ENCODE assay signal across 20 cellular contexts in genomic region chr5:133821311-133821741, GRCh38.
DNase-seq lines count a peak whose midpoint lies in the region; ATAC-seq, FAIRE-seq and TF ChIP-seq lines count a peak whose summit lies in the region.
"Had no signal": no experiment of that assay in that cellular context is flagged by ENCODE, and none has a peak within 500 bp of the region (broad histone marks: within the 10 kb centered on the region; RNA-seq: fewer than 3 reads in every experiment).

No MANE protein-coding gene starts in this region.

- no peak for DNase-seq in activated CD4-positive, alpha-beta T cell treated with anti-CD3 and anti-CD28 coated beads, Interleukin-2, amount 10 ng/mL, durations not matched to agents 24 days and 14 days
- DNase-seq in activated CD4-positive, alpha-beta T cell treated with anti-CD3 and anti-CD28 coated beads for 36 hours = no peak
- DNase-seq in RCC 7860 (ENCODE audit: low spot score) = peak; percentile 38
- peak in 1 of 2 donors; percentile 44 for DNase-seq in left lung
- DNase-seq in uterus = no peak
- no peak for DNase-seq in hypothalamus (lab: John Stamatoyannopoulos, UW)
- no peak for DNase-seq in T-cell
- DNase-seq: activated CD4-positive, alpha-beta T cell treated with anti-CD3 and anti-CD28 coated beads, Interleukin-2, amount 10 ng/mL, durations not matched to agents 7 days and 5 days; CD4-positive, alpha-beta T cell; effector CD4-positive, alpha-beta T cell; GF-D8; MG63; NCI-H2081 treated with DMSO at 0.1 percent for 48 hours; NCI-H774; SHP77; stimulated activated CD4-positive, alpha-beta T cell treated with anti-CD3 and anti-CD28 coated beads, Interleukin-12 subunit alpha, Interleukin-12 subunit beta, amount 100 ng/mL, for 4 hours had no signal

- POLR2A ChIA-PET in activated CD4-positive, alpha-beta T cell treated with anti-CD3 and anti-CD28 coated beads for 36 hours (lab: Charles Lee) = no interaction called here
- POLR2A ChIA-PET in T-cell (lab: Charles Lee) = no interaction called here

- H3K36me3 Mint-ChIP-seq in activated CD4-positive, alpha-beta T cell treated with anti-CD3 and anti-CD28 coated beads, Interleukin-2, amount 10 ng/mL, durations not matched to agents 24 days and 14 days (ENCODE audit: low read depth) = no peaks in the 10 kb centered on the region
- no peaks in the 10 kb centered on the region for H3K36me3 Mint-ChIP-seq in activated CD4-positive, alpha-beta T cell treated with anti-CD3 and anti-CD28 coated beads for 36 hours (ENCODE audit: low read depth)
- no peaks in the 10 kb centered on the region for H3K36me3 Mint-ChIP-seq in stimulated activated memory B cell treated with anti-CD40 and anti-IgM and Interleukin-4, amounts not matched to agents 10 μg/mL and 1 μg/mL and 100 μg/mL, for 72 hours
- H3K36me3 Mint-ChIP-seq in T-cell = no peaks in the 10 kb centered on the region
- H3K36me3 Mint-ChIP-seq: activated naive CD8-positive, alpha-beta T cell; mesothelial cell of epicardium had no signal

- H3K4me1 ChIP-seq in left lung (peaks cover 5 to 18% of the 10 kb centered on the region in 2 donors), uterus (no peaks in the 10 kb centered on the region)

- H3K4me3 ChIP-seq in left lung = no peak overlapping the region
- H3K4me3 ChIP-seq in uterus = no peak overlapping the region
- H3K4me3 ChIP-seq: MG63 had no signal

- no peak for TF ChIP-seq POLR2A in uterus (IDR thresholded peaks at IDR 0.05)

- H3K36me3 ChIP-seq in left lung (no peaks in the 10 kb centered on the region), uterus (no peaks in the 10 kb centered on the region)
- H3K36me3 ChIP-seq: MG63 had no signal

- ATAC-seq in activated CD4-positive, alpha-beta T cell treated with anti-CD3 and anti-CD28 coated beads for 36 hours = no peak
- ATAC-seq in left lung (peak; percentile 71), T-cell (replicated peaks in 1 of 4) (no peak)
- ATAC-seq in stimulated activated memory B cell treated with anti-CD40 and anti-IgM and Interleukin-4, amounts not matched to agents 10 μg/mL and 1 μg/mL and 100 μg/mL, for 72 hours = no peak

- peak overlapping the region; percentile 57 for H3K27ac Mint-ChIP-seq in activated CD4-positive, alpha-beta T cell treated with anti-CD3 and anti-CD28 coated beads, Interleukin-2, amount 10 ng/mL, durations not matched to agents 24 days and 14 days
- H3K27ac Mint-ChIP-seq in activated CD4-positive, alpha-beta T cell treated with anti-CD3 and anti-CD28 coated beads for 36 hours = no peak overlapping the region
- H3K27ac Mint-ChIP-seq in stimulated activated memory B cell treated with anti-CD40 and anti-IgM and Interleukin-4, amounts not matched to agents 10 μg/mL and 1 μg/mL and 100 μg/mL, for 72 hours = peak overlapping the region; percentile 7
- H3K27ac Mint-ChIP-seq in T-cell = peak overlapping the region in 1 of 2 donors; percentile 23
- H3K27ac Mint-ChIP-seq: activated CD4-positive, alpha-beta T cell treated with anti-CD3 and anti-CD28 coated beads, Interleukin-2, amount 10 ng/mL, durations not matched to agents 7 days and 5 days; activated naive CD8-positive, alpha-beta T cell; CD4-positive, alpha-beta T cell; mesothelial cell of epicardium had no signal

- H3K4me3 Mint-ChIP-seq in activated CD4-positive, alpha-beta T cell treated with anti-CD3 and anti-CD28 coated beads, Interleukin-2, amount 10 ng/mL, durations not matched to agents 24 days and 14 days = no peak overlapping the region
- H3K4me3 Mint-ChIP-seq in activated CD4-positive, alpha-beta T cell treated with anti-CD3 and anti-CD28 coated beads for 36 hours = no peak overlapping the region
- no peak overlapping the region for H3K4me3 Mint-ChIP-seq in stimulated activated memory B cell treated with anti-CD40 and anti-IgM and Interleukin-4, amounts not matched to agents 10 μg/mL and 1 μg/mL and 100 μg/mL, for 72 hours
- H3K4me3 Mint-ChIP-seq in T-cell = no peak overlapping the region
- H3K4me3 Mint-ChIP-seq: activated CD4-positive, alpha-beta T cell treated with anti-CD3 and anti-CD28 coated beads, Interleukin-2, amount 10 ng/mL, durations not matched to agents 7 days and 5 days; activated naive CD8-positive, alpha-beta T cell; CD4-positive, alpha-beta T cell; mesothelial cell of epicardium had no signal

- H3K27ac ChIP-seq in left lung = peak overlapping the region in 1 of 2 donors; percentile 10
- no peak overlapping the region for H3K27ac ChIP-seq in uterus

- peak; percentile 44 for FAIRE-seq in RCC 7860 (lab: Jason Lieb, UNC)
- FAIRE-seq: bronchial epithelial cell had no signal

- TF ChIP-seq CTCF in left lung (IDR thresholded peaks at IDR 0.05) (no peak), uterus (IDR thresholded peaks at IDR 0.05) (no peak)

- intact Hi-C loops in activated CD4-positive, alpha-beta T cell treated with anti-CD3 and anti-CD28 coated beads, Interleukin-2, amount 10 ng/mL, durations not matched to agents 24 days and 14 days (cut with micrococcal nuclease) = no loop called here
- intact Hi-C loops in activated CD4-positive, alpha-beta T cell treated with anti-CD3 and anti-CD28 coated beads for 36 hours (cut with DNase I, micrococcal nuclease) = no loop called here
- intact Hi-C loops in left lung (cut with DNase I) (no loop called here), uterus (cut with DNase I; ENCODE audit: low total_unique reads) (no loop called here)

- H3K9me3 ChIP-seq in left lung (no peaks in the 10 kb centered on the region), uterus (no peaks in the 10 kb centered on the region)
- H3K9me3 ChIP-seq: MG63 had no signal

- H3K27me3 ChIP-seq in left lung (no peaks in the 10 kb centered on the region), uterus (no peaks in the 10 kb centered on the region)

- CTCF ChIA-PET in activated CD4-positive, alpha-beta T cell treated with anti-CD3 and anti-CD28 coated beads for 36 hours (lab: Charles Lee) = interaction anchor here (1.0 kb wide), 2 partner anchors 67 to 398 kb away, joined by 3 read pairs; no protein-coding TSS in a partner anchor
- CTCF ChIA-PET in T-cell (lab: Charles Lee) = interaction anchor here in 1 of 2 donors (0.7 kb wide), 2 partner anchors 16 to 80 kb away, joined by 3 to 4 read pairs; no protein-coding TSS in a partner anchor

- peaks cover 16% of the 10 kb centered on the region for H3K27me3 Mint-ChIP-seq in activated CD4-positive, alpha-beta T cell treated with anti-CD3 and anti-CD28 coated beads, Interleukin-2, amount 10 ng/mL, durations not matched to agents 24 days and 14 days
- H3K27me3 Mint-ChIP-seq in activated CD4-positive, alpha-beta T cell treated with anti-CD3 and anti-CD28 coated beads for 36 hours = peaks cover 19% of the 10 kb centered on the region
- H3K27me3 Mint-ChIP-seq in stimulated activated memory B cell treated with anti-CD40 and anti-IgM and Interleukin-4, amounts not matched to agents 10 μg/mL and 1 μg/mL and 100 μg/mL, for 72 hours = peaks cover 22% of the 10 kb centered on the region
- H3K27me3 Mint-ChIP-seq in T-cell = peaks cover 17 to 19% of the 10 kb centered on the region in 2 donors

- no peaks in the 10 kb centered on the region for H3K9me3 Mint-ChIP-seq in activated CD4-positive, alpha-beta T cell treated with anti-CD3 and anti-CD28 coated beads, Interleukin-2, amount 10 ng/mL, durations not matched to agents 24 days and 14 days
- H3K9me3 Mint-ChIP-seq in activated CD4-positive, alpha-beta T cell treated with anti-CD3 and anti-CD28 coated beads for 36 hours (ENCODE audit: low read depth) = no peaks in the 10 kb centered on the region
- H3K9me3 Mint-ChIP-seq in stimulated activated memory B cell treated with anti-CD40 and anti-IgM and Interleukin-4, amounts not matched to agents 10 μg/mL and 1 μg/mL and 100 μg/mL, for 72 hours = no peaks in the 10 kb centered on the region
- H3K9me3 Mint-ChIP-seq in T-cell = no peaks in the 10 kb centered on the region
- H3K9me3 Mint-ChIP-seq: activated CD4-positive, alpha-beta T cell treated with anti-CD3 and anti-CD28 coated beads, Interleukin-2, amount 10 ng/mL, durations not matched to agents 7 days and 5 days; CD4-positive, alpha-beta T cell had no signal

- peaks cover 21% of the 10 kb centered on the region for H3K4me1 Mint-ChIP-seq in activated CD4-positive, alpha-beta T cell treated with anti-CD3 and anti-CD28 coated beads, Interleukin-2, amount 10 ng/mL, durations not matched to agents 24 days and 14 days
- H3K4me1 Mint-ChIP-seq in activated CD4-positive, alpha-beta T cell treated with anti-CD3 and anti-CD28 coated beads for 36 hours = peaks cover 23% of the 10 kb centered on the region
- peaks cover 39% of the 10 kb centered on the region for H3K4me1 Mint-ChIP-seq in stimulated activated memory B cell treated with anti-CD40 and anti-IgM and Interleukin-4, amounts not matched to agents 10 μg/mL and 1 μg/mL and 100 μg/mL, for 72 hours
- peaks cover 32 to 38% (median 33%) of the 10 kb centered on the region in 3 donors for H3K4me1 Mint-ChIP-seq in T-cell
